Comparison of ENCODE assay signal across 1 cellular context in genomic region chr2:60070166-60070565, GRCh38.
TF ChIP-seq lines count a peak whose summit lies in the region.

No MANE protein-coding gene starts in this region.

TF ChIP-seq in GM23338, 12 proteins besides CTCF, POLR2A, EP300 and RAD21 (continued from another document):
- TF ChIP-seq REST (IDR thresholded peaks at IDR 0.05; ENCODE audit: unreplicated experiment) (no peak), POLR2AphosphoS5 (IDR thresholded peaks at IDR 0.05; ENCODE audit: low read depth) (no peak)
TF ChIP-seq in GM23338: peak in this region for 0.
